1 cellular context compared by ENCODE assay signal in genomic region chr19:37950471-37951175, GRCh38.
TF ChIP-seq lines count a peak whose summit lies in the region.

No MANE protein-coding gene starts in this region.

TF ChIP-seq in H1, 55 proteins besides CTCF, POLR2A, EP300 and RAD21:
- TF ChIP-seq BRCA1 (IDR thresholded peaks at IDR 0.05; ENCODE audit: low read depth, low read length), result no peak
- TF ChIP-seq USF2 (IDR thresholded peaks at IDR 0.05; ENCODE audit: low read length), result no peak
